In the genomic region with DNA sequence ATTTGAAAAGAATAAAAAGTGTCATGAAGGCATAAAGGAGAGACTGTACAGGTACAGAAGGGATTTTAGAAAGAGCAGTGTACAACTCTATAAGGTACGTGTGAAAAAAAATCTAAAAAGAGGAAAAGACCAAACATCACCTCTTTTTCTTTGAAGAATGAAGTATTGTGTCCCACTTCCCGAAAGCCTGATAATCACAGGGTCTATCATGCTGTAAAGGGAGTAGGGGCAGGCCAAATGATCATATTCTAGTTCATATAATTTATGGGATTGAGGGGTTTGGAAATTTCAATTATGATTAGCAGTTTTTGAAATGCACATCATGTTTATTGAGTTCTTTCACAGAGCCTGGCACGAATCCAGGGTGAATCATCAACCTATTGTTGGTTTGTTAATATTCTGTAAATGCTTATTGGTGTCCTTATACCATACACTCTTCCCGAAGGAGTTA, we compare ENCODE assay signal across 8 cellular contexts. TPM values are rescaled to one million over a fixed set of nuclear protein-coding genes. Genes with fewer than 3 reads are reported as not detected.
DNase-seq lines count a peak whose midpoint lies in the region; ATAC-seq and TF ChIP-seq lines count a peak whose summit lies in the region.

No MANE protein-coding gene starts in this region.

- H3K36me3 ChIP-seq in left ventricle myocardium inferior = no peaks in the 10 kb centered on the region
- no peaks in the 10 kb centered on the region for H3K36me3 ChIP-seq in gastrocnemius medialis

- H3K27ac Mint-ChIP-seq in activated naive CD4-positive, alpha-beta T cell treated with anti-CD3 and anti-CD28 coated beads, Interleukin-2, amount 50 U/mL, for 24 hours = peak overlapping the region; percentile 86

- H3K27me3 ChIP-seq in left ventricle myocardium inferior (ENCODE audit: low read depth) (no peaks in the 10 kb centered on the region), gastrocnemius medialis (no peaks in the 10 kb centered on the region)

- H3K4me3 ChIP-seq in left ventricle myocardium inferior (peak overlapping the region; percentile 96), gastrocnemius medialis (peak overlapping the region; percentile 82 to 96 (median 94))

- H3K36me3 Mint-ChIP-seq in activated naive CD4-positive, alpha-beta T cell treated with anti-CD3 and anti-CD28 coated beads, Interleukin-2, amount 50 U/mL, for 24 hours = no peaks in the 10 kb centered on the region

- no peaks in the 10 kb centered on the region for H3K9me3 Mint-ChIP-seq in activated naive CD4-positive, alpha-beta T cell treated with anti-CD3 and anti-CD28 coated beads, Interleukin-2, amount 50 U/mL, for 24 hours

- H3K27ac ChIP-seq in left ventricle myocardium inferior (replicated peaks) = peak overlapping the region; percentile 98
- peak overlapping the region; percentile 97 to 99 (median 98) for H3K27ac ChIP-seq in gastrocnemius medialis

- no peak for ATAC-seq in gastrocnemius medialis

- H3K9me3 ChIP-seq in left ventricle myocardium inferior (replicated peaks) = no peaks in the 10 kb centered on the region
- no peaks in the 10 kb centered on the region for H3K9me3 ChIP-seq in gastrocnemius medialis

- in situ Hi-C loops in gastrocnemius medialis (cut with MboI; ENCODE audit: low sequenced_read_pairs in 4 of 4) = no loop called here

- no peaks in the 10 kb centered on the region for H3K27me3 Mint-ChIP-seq in activated naive CD4-positive, alpha-beta T cell treated with anti-CD3 and anti-CD28 coated beads, Interleukin-2, amount 50 U/mL, for 24 hours

- intact Hi-C loops in left ventricle myocardium inferior (cut with micrococcal nuclease) (no loop called here), gastrocnemius medialis (cut with DNase I; ENCODE audit: low total_unique reads) (loop anchor here (5.0 to 10.0 kb wide), 2 partner anchors 169 to 444 kb away; no protein-coding TSS in a partner anchor)

- TF ChIP-seq CTCF in left ventricle myocardium inferior (IDR thresholded peaks at IDR 0.05; ENCODE audit: borderline replicate concordance) = no peak
- TF ChIP-seq CTCF in gastrocnemius medialis (IDR thresholded peaks at IDR 0.05 in 4 of 5, conservative IDR thresholded peaks at IDR 0.05 in 1 of 5) = no peak

- H3K4me1 Mint-ChIP-seq in activated naive CD4-positive, alpha-beta T cell treated with anti-CD3 and anti-CD28 coated beads, Interleukin-2, amount 50 U/mL, for 24 hours = peaks cover 40% of the 10 kb centered on the region

- peaks cover 68% of the 10 kb centered on the region for H3K4me1 ChIP-seq in left ventricle myocardium inferior
- peaks cover 46 to 59% of the 10 kb centered on the region in 2 donors for H3K4me1 ChIP-seq in gastrocnemius medialis

- peak overlapping the region; percentile 89 for H3K4me3 Mint-ChIP-seq in activated naive CD4-positive, alpha-beta T cell treated with anti-CD3 and anti-CD28 coated beads, Interleukin-2, amount 50 U/mL, for 24 hours

- DNase-seq in NCI-H1417 (lab: John Stamatoyannopoulos, UW) = peak; percentile 32 to 81 (median 60)
- DNase-seq in NCI-H1417 treated with DMSO at 0.1 percent for 48 hours (lab: John Stamatoyannopoulos, UW) = no peak
- peak; percentile 2 for DNase-seq in NCI-H1092 (lab: John Stamatoyannopoulos, UW)
- no peak for DNase-seq in left ventricle myocardium inferior
- DNase-seq in gastrocnemius medialis = peak; percentile 31 to 34
- DNase-seq in GM19238 (ENCODE audit: insufficient read length, low spot score) = no peak
- no peak for DNase-seq in hepatic stellate cell (ENCODE audit: low spot score)

- TF ChIP-seq POLR2A in gastrocnemius medialis (IDR thresholded peaks at IDR 0.05) = no peak

RNA-seq across cellular contexts. Expression of gene RERE, which starts 0.9 kb away (rescaled TPM):
- total RNA-seq in left ventricle myocardium inferior = 141 TPM
- total RNA-seq in gastrocnemius medialis = 100 to 1,000 TPM in 3 of 4 donors, 10 to 100 TPM in 1; 60.8 to 106 (median 102) TPM

Comparison
In these comparisons a context has a peak if more than half of its experiments do, and no peak if none do; other contexts are left out.
1. DNase-seq: peak in NCI-H1417 (3 of 3), NCI-H1092 (single experiment) and gastrocnemius medialis (2 of 2); none in NCI-H1417 treated with DMSO at 0.1 percent for 48 hours (single experiment), left ventricle myocardium inferior (single experiment), GM19238 (single experiment) and hepatic stellate cell (single experiment).